In the genomic region with DNA sequence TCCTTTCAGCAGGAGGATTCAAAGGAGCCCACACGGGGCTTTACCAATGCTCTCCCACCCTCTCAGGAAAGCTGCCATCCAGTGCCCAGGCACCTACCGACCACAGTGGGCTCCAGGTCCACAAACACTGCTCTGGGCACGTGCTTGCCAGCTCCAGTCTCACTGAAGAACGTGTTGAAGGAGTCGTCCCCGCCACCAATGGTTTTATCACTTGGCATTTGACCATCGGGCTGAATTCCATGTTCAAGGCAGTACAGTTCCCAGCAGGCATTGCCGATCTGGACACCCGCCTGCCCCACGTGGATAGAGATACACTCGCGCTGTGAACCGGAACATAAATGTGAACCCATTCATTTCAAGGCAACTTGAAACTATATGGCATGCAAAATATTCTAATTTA, we compare ENCODE assay signal across 5 cellular contexts. TPM values are rescaled to one million over a fixed set of nuclear protein-coding genes. Genes with fewer than 3 reads are reported as not detected.
"Had no signal": no experiment of that assay in that cellular context is flagged by ENCODE, and none has a peak within 500 bp of the region (broad histone marks: within the 10 kb centered on the region; RNA-seq: fewer than 3 reads in every experiment).

No MANE protein-coding gene starts in this region.

RNA-seq across cellular contexts. Expression of a gene that starts 2.2 kb away (rescaled TPM):
- total RNA-seq: GM23248, H7, HepG2, HFFc6 had no signal
- polyA plus RNA-seq: GM23248, HepG2, IgD-negative memory B cell had no signal

RNA-seq across cellular contexts. Expression of a gene that starts 51.1 kb away (rescaled TPM):
- polyA plus RNA-seq: IgD-negative memory B cell had no signal
